Comparison of ENCODE assay signal across 1 cellular context in genomic region chr5:782356-782755, GRCh38. TPM values are rescaled to one million over a fixed set of nuclear protein-coding genes. Genes with fewer than 3 reads are reported as not detected.
"Had no signal": no experiment of that assay in that cellular context is flagged by ENCODE, and none has a peak within 500 bp of the region (broad histone marks: within the 10 kb centered on the region; RNA-seq: fewer than 3 reads in every experiment).

No MANE protein-coding gene starts in this region.

RNA-seq across cellular contexts. Expression of gene ZDHHC11B, which starts 2.2 kb away (rescaled TPM):
- total RNA-seq: osteocyte had no signal
